In genomic region chr3:126439346-126439967, GRCh38 we compare ENCODE assay signal across 24 cellular contexts. TPM values are rescaled to one million over a fixed set of nuclear protein-coding genes. Genes with fewer than 3 reads are reported as not detected.
"Had no signal": no experiment of that assay in that cellular context is flagged by ENCODE, and none has a peak within 500 bp of the region (broad histone marks: within the 10 kb centered on the region; RNA-seq: fewer than 3 reads in every experiment).

No MANE protein-coding gene starts in this region.

- H3K4me3 Mint-ChIP-seq: activated CD4-positive, alpha-beta memory T cell treated with anti-CD3 and anti-CD28 coated beads, Interleukin-2, amount 10 ng/mL, durations not matched to agents 7 days and 5 days; central memory CD8-positive, alpha-beta T cell; mesothelial cell of epicardium; stimulated activated naive CD8-positive, alpha-beta T cell treated with anti-CD3 and anti-CD28 coated beads, Interleukin-15, Interleukin-2, amounts not matched to agents 100 ng/mL and 50 ng/mL, for 24 hours had no signal

- H3K4me3 ChIP-seq: esophagus squamous epithelium, skin epidermis, thoracic aorta had no signal

- H3K9me3 Mint-ChIP-seq: activated CD4-positive, alpha-beta memory T cell treated with anti-CD3 and anti-CD28 coated beads, Interleukin-2, amount 10 ng/mL, durations not matched to agents 7 days and 5 days; central memory CD8-positive, alpha-beta T cell; mesothelial cell of epicardium; stimulated activated naive CD8-positive, alpha-beta T cell treated with anti-CD3 and anti-CD28 coated beads, Interleukin-15, Interleukin-2, amounts not matched to agents 100 ng/mL and 50 ng/mL, for 24 hours had no signal

- H3K27ac Mint-ChIP-seq: activated CD4-positive, alpha-beta memory T cell treated with anti-CD3 and anti-CD28 coated beads, Interleukin-2, amount 10 ng/mL, durations not matched to agents 7 days and 5 days; mesothelial cell of epicardium had no signal

- H3K9me3 ChIP-seq: esophagus squamous epithelium, thoracic aorta had no signal

- H3K27ac ChIP-seq: brain microvascular endothelial cell, esophagus squamous epithelium, parathyroid adenoma, skin epidermis, thoracic aorta had no signal

- H3K4me1 Mint-ChIP-seq: activated CD4-positive, alpha-beta memory T cell treated with anti-CD3 and anti-CD28 coated beads, Interleukin-2, amount 10 ng/mL, durations not matched to agents 7 days and 5 days; central memory CD8-positive, alpha-beta T cell; mesothelial cell of epicardium had no signal

- H3K4me1 ChIP-seq: esophagus squamous epithelium, parathyroid adenoma had no signal

- H3K27me3 Mint-ChIP-seq: activated CD4-positive, alpha-beta memory T cell treated with anti-CD3 and anti-CD28 coated beads, Interleukin-2, amount 10 ng/mL, durations not matched to agents 7 days and 5 days; central memory CD8-positive, alpha-beta T cell; stimulated activated naive CD8-positive, alpha-beta T cell treated with anti-CD3 and anti-CD28 coated beads, Interleukin-15, Interleukin-2, amounts not matched to agents 100 ng/mL and 50 ng/mL, for 24 hours had no signal

- H3K36me3 ChIP-seq: brain microvascular endothelial cell had no signal

- DNase-seq: activated CD4-positive, alpha-beta memory T cell treated with anti-CD3 and anti-CD28 coated beads, Interleukin-2, amount 10 ng/mL, durations not matched to agents 7 days and 5 days; activated CD8-positive, alpha-beta memory T cell treated with anti-CD3 and anti-CD28 coated beads, Interleukin-2, amount 50 U/mL, for 4 hours; anterior cingulate cortex; brain microvascular endothelial cell; cortex of kidney; effector CD4-positive, alpha-beta T cell; esophagus squamous epithelium; hippocampal formation; kidney glomerular epithelial cell; SW 1271 had no signal

- H3K27me3 ChIP-seq: brain microvascular endothelial cell, esophagus squamous epithelium had no signal

RNA-seq across cellular contexts. Expression of gene CFAP100, which starts 44.7 kb away (rescaled TPM):
- total RNA-seq: activated CD4-positive, alpha-beta memory T cell treated with anti-CD3 and anti-CD28 coated beads, Interleukin-2, amount 10 ng/mL, durations not matched to agents 7 days and 5 days; endothelial cell of umbilical vein; esophagus squamous epithelium; fibroblast of villous mesenchyme; glomerular endothelial cell; lower leg skin; mesothelial cell of epicardium; renal cortical epithelial cell; SK-MEL-5; thoracic aorta; urinary bladder had no signal
- polyA plus RNA-seq: endothelial cell of umbilical vein, neural cell, urinary bladder had no signal
